9 cellular contexts compared by ENCODE assay signal in genomic region chr3:169664034-169664820, GRCh38. TPM values are rescaled to one million over a fixed set of nuclear protein-coding genes. Genes with fewer than 3 reads are reported as not detected.
A peak's percentile ranks its signal among the peaks of the same experiment; 100 is the strongest.
DNase-seq lines count a peak whose midpoint lies in the region; ATAC-seq, FAIRE-seq and TF ChIP-seq lines count a peak whose summit lies in the region.
"Had no signal": no experiment of that assay in that cellular context is flagged by ENCODE, and none has a peak within 500 bp of the region (broad histone marks: within the 10 kb centered on the region; RNA-seq: fewer than 3 reads in every experiment).

No MANE protein-coding gene starts in this region.

- POLR2A ChIA-PET in A549 (lab: Yijun Ruan, JAX): no interaction called here

- H3K4me2 ChIP-seq in A549 (peak overlapping the region; percentile 95), Karpas-422 (ENCODE audit: low read depth, low read length, poor library complexity, severe bottlenecking) (peak overlapping the region; percentile 57)

- TF ChIP-seq EP300 in A549 (IDR thresholded peaks at IDR 0.05): no peak

- no peaks in the 10 kb centered on the region for H4K20me1 ChIP-seq in Karpas-422 (ENCODE audit: insufficient read depth, low read depth, low read length)

- no peaks in the 10 kb centered on the region for H3K27me3 ChIP-seq in Karpas-422 (ENCODE audit: low read length)
- peaks cover 76% of the 10 kb centered on the region for H3K27me3 ChIP-seq in muscle layer of duodenum (ENCODE audit: low read depth, low read length)

- DNase-seq in A549 (ENCODE audit: low read depth in 1 of 2, low spot score in 1 of 2) (no peak), Karpas-422 (peak; percentile 47), cardiac fibroblast (ENCODE audit: low read depth in 2 of 2) (peak in 1 of 2 donors; percentile 30), DMS114 treated with DMSO at 0.1 percent for 48 hours (lab: John Stamatoyannopoulos, UW; ENCODE audit: unreplicated experiment) (no peak), NCI-H146 treated with DMSO at 0.1 percent for 48 hours (lab: John Stamatoyannopoulos, UW; ENCODE audit: unreplicated experiment) (no peak), putamen (ENCODE audit: low spot score) (no peak)

- H3K9me3 ChIP-seq in A549 (no peaks in the 10 kb centered on the region), Karpas-422 (ENCODE audit: low read length) (no peaks in the 10 kb centered on the region), muscle layer of duodenum (ENCODE audit: control insufficient read depth in 1 of 2, low read length in 2 of 2) (peaks cover 0 to 3% of the 10 kb centered on the region in 2 donors)

- peak overlapping the region; percentile 66 for H3K4me3 ChIP-seq in A549
- H3K4me3 ChIP-seq in Karpas-422 (ENCODE audit: low read length): peak overlapping the region; percentile 15; the same call in 1 of the 2 replicates
- peak overlapping the region; percentile 65 to 69 for H3K4me3 ChIP-seq in cardiac fibroblast (replicated peaks in 1 of 2; ENCODE audit: low read depth in 2 of 2, low read length in 2 of 2)
- H3K4me3 ChIP-seq in muscle layer of duodenum (ENCODE audit: low read depth in 1 of 2, low read length in 2 of 2): peak overlapping the region; percentile 67

- H3K9ac ChIP-seq in Karpas-422 (ENCODE audit: low read length): no peak overlapping the region

- H3K4me1 ChIP-seq in A549 (peaks cover 30% of the 10 kb centered on the region), Karpas-422 (ENCODE audit: low read length) (peaks cover 27% of the 10 kb centered on the region), muscle layer of duodenum (ENCODE audit: control insufficient read depth in 1 of 2, insufficient read depth in 2 of 2, low read length in 2 of 2) (peaks cover 5 to 45% of the 10 kb centered on the region in 2 donors)

- H2AFZ ChIP-seq in Karpas-422 (ENCODE audit: low read length): no peak overlapping the region

- H3K27ac ChIP-seq in A549 (no peak overlapping the region), Karpas-422 (ENCODE audit: low read length) (no peak overlapping the region), muscle layer of duodenum (ENCODE audit: low read length) (peak overlapping the region; percentile 67)

- H3K79me2 ChIP-seq in Karpas-422 (ENCODE audit: low read length): no peaks in the 10 kb centered on the region

- no peak for TF ChIP-seq CTCF in A549 (IDR thresholded peaks at IDR 0.05)
- TF ChIP-seq CTCF in cardiac fibroblast (IDR thresholded peaks at IDR 0.05; ENCODE audit: low read depth, low read length): no peak

- H3K36me3 ChIP-seq in Karpas-422 (ENCODE audit: insufficient read depth, low read length): no peaks in the 10 kb centered on the region
- no peaks in the 10 kb centered on the region for H3K36me3 ChIP-seq in muscle layer of duodenum (ENCODE audit: control insufficient read depth in 1 of 2, insufficient read depth in 2 of 2, low read length in 2 of 2)

- CTCF ChIA-PET in A549 (lab: Yijun Ruan, JAX): interaction anchor here (0.7 to 1.2 kb wide), 3 partner anchors 516 to 623 kb away, joined by 3 read pairs; no protein-coding TSS in a partner anchor

- no peak for FAIRE-seq in A549 (lab: Jason Lieb, UNC)

- TF ChIP-seq POLR2A in A549 (IDR thresholded peaks at IDR 0.05; ENCODE audit: low read length) (no peak), GM18505 (IDR thresholded peaks at IDR 0.05; ENCODE audit: borderline replicate concordance, extremely low read depth, insufficient read depth, insufficient read length) (no peak)

- 44% methylated on average over 16 of the region's 16 CpGs for WGBS in A549 (ENCODE audit: missing lambda C conversion rate)

- TF ChIP-seq RAD21 in A549 (conservative IDR thresholded peaks at IDR 0.05 in 1 of 2, IDR thresholded peaks at IDR 0.05 in 1 of 2): no peak

- H3K9me2 ChIP-seq in Karpas-422 (replicated peaks; ENCODE audit: insufficient read depth, low read length): no peaks in the 10 kb centered on the region

- ATAC-seq in A549 (no peak), GM18505 (IDR thresholded peaks at IDR 0.05; ENCODE audit: unreplicated experiment) (no peak)

TF ChIP-seq in A549, 52 proteins besides CTCF, POLR2A, EP300 and RAD21:
- no peak for TF ChIP-seq USF2 (IDR thresholded peaks at IDR 0.05)
- no peak for TF ChIP-seq RNF2 (IDR thresholded peaks at IDR 0.05; ENCODE audit: borderline replicate concordance, low read depth)
- peak; percentile 14; the same call in 1 of the 2 replicates for TF ChIP-seq CBX8 (IDR thresholded peaks at IDR 0.05)
- no peak for TF ChIP-seq NR3C1 (IDR thresholded peaks at IDR 0.05)
- TF ChIP-seq, protein P1, sequence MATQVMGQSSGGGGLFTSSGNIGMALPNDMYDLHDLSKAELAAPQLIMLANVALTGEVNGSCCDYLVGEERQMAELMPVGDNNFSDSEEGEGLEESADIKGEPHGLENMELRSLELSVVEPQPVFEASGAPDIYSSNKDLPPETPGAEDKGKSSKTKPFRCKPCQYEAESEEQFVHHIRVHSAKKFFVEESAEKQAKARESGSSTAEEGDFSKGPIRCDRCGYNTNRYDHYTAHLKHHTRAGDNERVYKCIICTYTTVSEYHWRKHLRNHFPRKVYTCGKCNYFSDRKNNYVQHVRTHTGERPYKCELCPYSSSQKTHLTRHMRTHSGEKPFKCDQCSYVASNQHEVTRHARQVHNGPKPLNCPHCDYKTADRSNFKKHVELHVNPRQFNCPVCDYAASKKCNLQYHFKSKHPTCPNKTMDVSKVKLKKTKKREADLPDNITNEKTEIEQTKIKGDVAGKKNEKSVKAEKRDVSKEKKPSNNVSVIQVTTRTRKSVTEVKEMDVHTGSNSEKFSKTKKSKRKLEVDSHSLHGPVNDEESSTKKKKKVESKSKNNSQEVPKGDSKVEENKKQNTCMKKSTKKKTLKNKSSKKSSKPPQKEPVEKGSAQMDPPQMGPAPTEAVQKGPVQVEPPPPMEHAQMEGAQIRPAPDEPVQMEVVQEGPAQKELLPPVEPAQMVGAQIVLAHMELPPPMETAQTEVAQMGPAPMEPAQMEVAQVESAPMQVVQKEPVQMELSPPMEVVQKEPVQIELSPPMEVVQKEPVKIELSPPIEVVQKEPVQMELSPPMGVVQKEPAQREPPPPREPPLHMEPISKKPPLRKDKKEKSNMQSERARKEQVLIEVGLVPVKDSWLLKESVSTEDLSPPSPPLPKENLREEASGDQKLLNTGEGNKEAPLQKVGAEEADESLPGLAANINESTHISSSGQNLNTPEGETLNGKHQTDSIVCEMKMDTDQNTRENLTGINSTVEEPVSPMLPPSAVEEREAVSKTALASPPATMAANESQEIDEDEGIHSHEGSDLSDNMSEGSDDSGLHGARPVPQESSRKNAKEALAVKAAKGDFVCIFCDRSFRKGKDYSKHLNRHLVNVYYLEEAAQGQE (IDR thresholded peaks at IDR 0.05): no peak
- no peak for TF ChIP-seq EHF (CRISPR knock-in tag; IDR thresholded peaks at IDR 0.05)
- no peak for TF ChIP-seq ZSCAN20 (CRISPR knock-in tag; IDR thresholded peaks at IDR 0.05)

RNA-seq across cellular contexts. Expression of gene MECOM, which starts 0.7 kb away (rescaled TPM):
- polyA plus RNA-seq in A549 (2011; rRNA removed) (0.24 and 0.27 TPM in 2 replicates), A549 (2017; fragmentation: RNase III; extraction: RNeasy Plus Mini Kit Qiagen cat#74134 plus additional on column Dnase treatment) (not detected in 3 replicates)
- under 0.01 TPM in 1 of 2 replicates, not detected in the other for polyA plus RNA-seq in A549 (2012; cell fraction: cytosol; rRNA removed)
- polyA plus RNA-seq in A549 (2012; cell fraction: nucleus; rRNA removed): 0.01 TPM in 1 of 2 replicates, not detected in the other
- 0.33 and 0.44 TPM in 2 replicates for polyA minus RNA-seq in A549 (2011; rRNA and poly(A)+ RNA removed)
- total RNA-seq in Karpas-422 (2014; rRNA removed; shearing (Covaris generic); ENCODE audit: low replicate concordance): not detected in 2 replicates
- total RNA-seq: activated CD8-positive, alpha-beta memory T cell treated with anti-CD3 and anti-CD28 coated beads for 36 hours had no signal

Comparison
In these comparisons a context has a peak if more than half of its experiments do, and no peak if none do; other contexts are left out.
1. H3K4me3 ChIP-seq: peak in every context shown above with its lines; median percentile 67 in cardiac fibroblast; 67 in muscle layer of duodenum; 66 in A549; 15 in Karpas-422.